Comparison of ENCODE assay signal across 14 cellular contexts in genomic region chr14:76827696-76828301, GRCh38. TPM values are rescaled to one million over a fixed set of nuclear protein-coding genes. Genes with fewer than 3 reads are reported as not detected.
A peak's percentile ranks its signal among the peaks of the same experiment; 100 is the strongest.
DNase-seq lines count a peak whose midpoint lies in the region; ATAC-seq and TF ChIP-seq lines count a peak whose summit lies in the region.
"Had no signal": no experiment of that assay in that cellular context is flagged by ENCODE, and none has a peak within 500 bp of the region (broad histone marks: within the 10 kb centered on the region; RNA-seq: fewer than 3 reads in every experiment).

No MANE protein-coding gene starts in this region.

- H3K27ac ChIP-seq in GM23248: no peak overlapping the region
- H3K27ac ChIP-seq in coronary artery: peak overlapping the region; percentile 41 to 61
- peak overlapping the region; percentile 41 for H3K27ac ChIP-seq in stomach smooth muscle (ENCODE audit: low read length)
- H3K27ac ChIP-seq: right lobe of liver, SK-N-MC had no signal

- H3K4me2 ChIP-seq in GM23248 (ENCODE audit: unreplicated experiment): peak overlapping the region; percentile 77

- H3K4me1 ChIP-seq in GM23248 (ENCODE audit: insufficient read depth) (no peaks in the 10 kb centered on the region), stomach smooth muscle (ENCODE audit: control insufficient read depth, insufficient read depth, low read length) (peaks cover 5% of the 10 kb centered on the region)

- H3F3A ChIP-seq in GM23248 (ENCODE audit: insufficient read depth): no peaks in the 10 kb centered on the region

- in situ Hi-C loops in GM23248 (cut with MboI): no loop called here

- peak; percentile 45 for DNase-seq in GM23248
- DNase-seq in coronary artery (ENCODE audit: low spot score): no peak
- peak; percentile 29 for DNase-seq in left kidney (ENCODE audit: low read depth, low spot score)
- DNase-seq in SK-N-DZ (ENCODE audit: low spot score): no peak
- no peak for DNase-seq in NCI-H2227 (lab: John Stamatoyannopoulos, UW; ENCODE audit: unreplicated experiment)
- DNase-seq: central memory CD4-positive, alpha-beta T cell; NCI-H526; right lobe of liver had no signal

- H3K9ac ChIP-seq in GM23248 (peak overlapping the region; percentile 59), stomach smooth muscle (ENCODE audit: low read length in 2 of 2) (peak overlapping the region; percentile 39 to 55)

- H3K4me3 ChIP-seq in GM23248: peak overlapping the region; percentile 66
- peak overlapping the region; percentile 66 for H3K4me3 ChIP-seq in coronary artery
- peak overlapping the region; percentile 40 to 61 for H3K4me3 ChIP-seq in stomach smooth muscle (ENCODE audit: low read length in 2 of 2)
- H3K4me3 ChIP-seq: lung, right lobe of liver, SK-N-MC had no signal

- H3K9me2 ChIP-seq in GM23248 (ENCODE audit: insufficient read depth): no peaks in the 10 kb centered on the region

- WGBS in GM23248 (ENCODE audit: low coverage in 1 of 2, low lambda C conversion rate in 2 of 2, missing lambda C conversion rate in 2 of 2), 2 experiments: 11 to 16% methylated on average over 9 of the region's 9 CpGs

- no peaks in the 10 kb centered on the region for H3K9me3 ChIP-seq in GM23248 (ENCODE audit: low read depth)
- H3K9me3 ChIP-seq in stomach smooth muscle (ENCODE audit: control insufficient read depth in 2 of 2, low read length in 2 of 2): no peaks in the 10 kb centered on the region
- H3K9me3 ChIP-seq: right lobe of liver had no signal

- TF ChIP-seq CTCF in coronary artery (IDR thresholded peaks at IDR 0.05): no peak

- ATAC-seq in GM21381 (IDR thresholded peaks at IDR 0.05; ENCODE audit: unreplicated experiment) (no peak), GM19452 (IDR thresholded peaks at IDR 0.05; ENCODE audit: unreplicated experiment) (no peak)
- ATAC-seq: right lobe of liver had no signal

- no peaks in the 10 kb centered on the region for H3K36me3 ChIP-seq in GM23248 (ENCODE audit: low read depth)
- H3K36me3 ChIP-seq in stomach smooth muscle (ENCODE audit: control insufficient read depth in 2 of 2, insufficient read depth in 2 of 2, low read length in 2 of 2): no peaks in the 10 kb centered on the region
- H3K36me3 ChIP-seq: right lobe of liver had no signal

- H2AFZ ChIP-seq in GM23248: peak overlapping the region; percentile 81

- H3K79me2 ChIP-seq in GM23248 (ENCODE audit: insufficient read depth): no peaks in the 10 kb centered on the region

- H3K27me3 ChIP-seq in GM23248 (replicated peaks; ENCODE audit: insufficient read depth) (no peaks in the 10 kb centered on the region), stomach smooth muscle (ENCODE audit: control insufficient read depth in 1 of 2, insufficient read depth in 2 of 2, low read length in 2 of 2) (no peaks in the 10 kb centered on the region)
- H3K27me3 ChIP-seq: right lobe of liver had no signal

- no peaks in the 10 kb centered on the region for H4K20me1 ChIP-seq in GM23248 (ENCODE audit: insufficient read depth)

RNA-seq across cellular contexts. Expression of gene LRRC74A, which starts 1.6 kb away (rescaled TPM):
- not detected in 2 replicates for total RNA-seq in GM23248 (2014; rRNA removed; shearing (Covaris generic))
- not detected in 2 replicates for polyA plus RNA-seq in GM23248 (2016; fragmentation: Nextera tagmentation; extraction: Ambion mirVana)
- not detected in 2 replicates for polyA plus RNA-seq in SK-N-DZ (2014; cell fraction: cytosol; rRNA removed)
- not detected in 2 replicates for polyA plus RNA-seq in SK-N-DZ (2014; cell fraction: nucleus; rRNA removed)
- total RNA-seq: activated T-helper 2 cell treated with anti-CD3 and anti-CD28 coated beads, Interferon-gamma antibody, Interleukin-2, Interleukin-4, amounts not matched to agents 10 μg/mL and 5 μg/mL and 100 μg/mL, durations not matched to agents 14 hours and 24 hours and 36 hours; lung; right lobe of liver had no signal
- polyA plus RNA-seq: lung had no signal

RNA-seq across cellular contexts. Expression of gene ANGEL1, which starts 15.1 kb away (rescaled TPM):
- total RNA-seq in GM23248 (2014; rRNA removed; shearing (Covaris generic)): 3.7 and 7.3 TPM in 2 replicates
- polyA plus RNA-seq in GM23248 (2016; fragmentation: Nextera tagmentation; extraction: Ambion mirVana): 4.9 TPM in 2 replicates
- 8.8 and 9.6 TPM in 2 replicates for polyA plus RNA-seq in SK-N-DZ (2014; cell fraction: cytosol; rRNA removed)
- 12.2 and 18.5 TPM in 2 replicates for polyA plus RNA-seq in SK-N-DZ (2014; cell fraction: nucleus; rRNA removed)

Comparison
In these comparisons a context has a peak if more than half of its experiments do, and no peak if none do; other contexts are left out.
1. DNase-seq: peak in GM23248 (single experiment) and left kidney (single experiment); none in coronary artery (single experiment), SK-N-DZ (single experiment) and NCI-H2227 (single experiment).
2. Peak in every context shown above with its lines, with median percentiles within 50 percentile points of each other: H3K4me3 ChIP-seq.